ENCODE assay signal across 1 cellular context in the genomic region with DNA sequence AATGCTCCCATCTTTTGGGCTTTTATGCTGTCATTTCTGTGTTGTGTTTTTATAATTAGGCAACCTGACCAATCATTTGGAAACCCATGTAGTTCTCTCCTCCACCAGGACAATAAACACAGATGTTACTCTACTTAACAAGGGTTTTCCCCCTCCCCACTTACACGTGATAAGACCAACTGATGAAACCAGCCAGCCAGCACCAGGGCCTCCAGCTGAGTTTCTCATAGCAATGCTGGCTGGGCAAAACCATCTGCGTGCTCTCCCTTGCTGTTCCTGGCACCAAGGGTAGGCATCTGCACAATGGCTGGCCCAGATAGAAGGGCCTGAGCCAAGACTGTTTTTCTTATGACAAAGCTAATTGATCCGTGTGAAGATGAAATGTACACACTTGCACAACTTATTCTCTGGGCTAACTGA.
TF ChIP-seq lines count a peak whose summit lies in the region.

No MANE protein-coding gene starts in this region.

TF ChIP-seq in GM23338, 12 proteins besides CTCF, POLR2A, EP300 and RAD21 (continued from another document):
- TF ChIP-seq, protein P1, sequence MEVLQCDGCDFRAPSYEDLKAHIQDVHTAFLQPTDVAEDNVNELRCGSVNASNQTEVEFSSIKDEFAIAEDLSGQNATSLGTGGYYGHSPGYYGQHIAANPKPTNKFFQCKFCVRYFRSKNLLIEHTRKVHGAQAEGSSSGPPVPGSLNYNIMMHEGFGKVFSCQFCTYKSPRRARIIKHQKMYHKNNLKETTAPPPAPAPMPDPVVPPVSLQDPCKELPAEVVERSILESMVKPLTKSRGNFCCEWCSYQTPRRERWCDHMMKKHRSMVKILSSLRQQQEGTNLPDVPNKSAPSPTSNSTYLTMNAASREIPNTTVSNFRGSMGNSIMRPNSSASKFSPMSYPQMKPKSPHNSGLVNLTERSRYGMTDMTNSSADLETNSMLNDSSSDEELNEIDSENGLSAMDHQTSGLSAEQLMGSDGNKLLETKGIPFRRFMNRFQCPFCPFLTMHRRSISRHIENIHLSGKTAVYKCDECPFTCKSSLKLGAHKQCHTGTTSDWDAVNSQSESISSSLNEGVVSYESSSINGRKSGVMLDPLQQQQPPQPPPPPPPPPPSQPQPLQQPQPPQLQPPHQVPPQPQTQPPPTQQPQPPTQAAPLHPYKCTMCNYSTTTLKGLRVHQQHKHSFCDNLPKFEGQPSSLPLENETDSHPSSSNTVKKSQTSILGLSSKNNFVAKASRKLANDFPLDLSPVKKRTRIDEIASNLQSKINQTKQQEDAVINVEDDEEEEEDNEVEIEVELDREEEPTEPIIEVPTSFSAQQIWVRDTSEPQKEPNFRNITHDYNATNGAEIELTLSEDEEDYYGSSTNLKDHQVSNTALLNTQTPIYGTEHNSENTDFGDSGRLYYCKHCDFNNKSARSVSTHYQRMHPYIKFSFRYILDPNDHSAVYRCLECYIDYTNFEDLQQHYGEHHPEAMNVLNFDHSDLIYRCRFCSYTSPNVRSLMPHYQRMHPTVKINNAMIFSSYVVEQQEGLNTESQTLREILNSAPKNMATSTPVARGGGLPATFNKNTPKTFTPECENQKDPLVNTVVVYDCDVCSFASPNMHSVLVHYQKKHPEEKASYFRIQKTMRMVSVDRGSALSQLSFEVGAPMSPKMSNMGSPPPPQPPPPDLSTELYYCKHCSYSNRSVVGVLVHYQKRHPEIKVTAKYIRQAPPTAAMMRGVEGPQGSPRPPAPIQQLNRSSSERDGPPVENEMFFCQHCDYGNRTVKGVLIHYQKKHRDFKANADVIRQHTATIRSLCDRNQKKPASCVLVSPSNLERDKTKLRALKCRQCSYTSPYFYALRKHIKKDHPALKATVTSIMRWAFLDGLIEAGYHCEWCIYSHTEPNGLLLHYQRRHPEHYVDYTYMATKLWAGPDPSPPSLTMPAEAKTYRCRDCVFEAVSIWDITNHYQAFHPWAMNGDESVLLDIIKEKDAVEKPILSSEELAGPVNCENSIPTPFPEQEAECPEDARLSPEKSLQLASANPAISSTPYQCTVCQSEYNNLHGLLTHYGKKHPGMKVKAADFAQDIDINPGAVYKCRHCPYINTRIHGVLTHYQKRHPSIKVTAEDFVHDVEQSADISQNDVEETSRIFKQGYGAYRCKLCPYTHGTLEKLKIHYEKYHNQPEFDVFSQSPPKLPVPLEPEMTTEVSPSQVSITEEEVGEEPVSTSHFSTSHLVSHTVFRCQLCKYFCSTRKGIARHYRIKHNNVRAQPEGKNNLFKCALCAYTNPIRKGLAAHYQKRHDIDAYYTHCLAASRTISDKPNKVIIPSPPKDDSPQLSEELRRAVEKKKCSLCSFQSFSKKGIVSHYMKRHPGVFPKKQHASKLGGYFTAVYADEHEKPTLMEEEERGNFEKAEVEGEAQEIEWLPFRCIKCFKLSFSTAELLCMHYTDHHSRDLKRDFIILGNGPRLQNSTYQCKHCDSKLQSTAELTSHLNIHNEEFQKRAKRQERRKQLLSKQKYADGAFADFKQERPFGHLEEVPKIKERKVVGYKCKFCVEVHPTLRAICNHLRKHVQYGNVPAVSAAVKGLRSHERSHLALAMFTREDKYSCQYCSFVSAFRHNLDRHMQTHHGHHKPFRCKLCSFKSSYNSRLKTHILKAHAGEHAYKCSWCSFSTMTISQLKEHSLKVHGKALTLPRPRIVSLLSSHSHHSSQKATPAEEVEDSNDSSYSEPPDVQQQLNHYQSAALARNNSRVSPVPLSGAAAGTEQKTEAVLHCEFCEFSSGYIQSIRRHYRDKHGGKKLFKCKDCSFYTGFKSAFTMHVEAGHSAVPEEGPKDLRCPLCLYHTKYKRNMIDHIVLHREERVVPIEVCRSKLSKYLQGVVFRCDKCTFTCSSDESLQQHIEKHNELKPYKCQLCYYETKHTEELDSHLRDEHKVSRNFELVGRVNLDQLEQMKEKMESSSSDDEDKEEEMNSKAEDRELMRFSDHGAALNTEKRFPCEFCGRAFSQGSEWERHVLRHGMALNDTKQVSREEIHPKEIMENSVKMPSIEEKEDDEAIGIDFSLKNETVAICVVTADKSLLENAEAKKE (CRISPR knock-in tag; IDR thresholded peaks at IDR 0.05) = no peak
- TF ChIP-seq, protein P2, sequence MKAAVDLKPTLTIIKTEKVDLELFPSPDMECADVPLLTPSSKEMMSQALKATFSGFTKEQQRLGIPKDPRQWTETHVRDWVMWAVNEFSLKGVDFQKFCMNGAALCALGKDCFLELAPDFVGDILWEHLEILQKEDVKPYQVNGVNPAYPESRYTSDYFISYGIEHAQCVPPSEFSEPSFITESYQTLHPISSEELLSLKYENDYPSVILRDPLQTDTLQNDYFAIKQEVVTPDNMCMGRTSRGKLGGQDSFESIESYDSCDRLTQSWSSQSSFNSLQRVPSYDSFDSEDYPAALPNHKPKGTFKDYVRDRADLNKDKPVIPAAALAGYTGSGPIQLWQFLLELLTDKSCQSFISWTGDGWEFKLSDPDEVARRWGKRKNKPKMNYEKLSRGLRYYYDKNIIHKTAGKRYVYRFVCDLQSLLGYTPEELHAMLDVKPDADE (IDR thresholded peaks at IDR 0.05) = no peak
